In the genomic region with DNA sequence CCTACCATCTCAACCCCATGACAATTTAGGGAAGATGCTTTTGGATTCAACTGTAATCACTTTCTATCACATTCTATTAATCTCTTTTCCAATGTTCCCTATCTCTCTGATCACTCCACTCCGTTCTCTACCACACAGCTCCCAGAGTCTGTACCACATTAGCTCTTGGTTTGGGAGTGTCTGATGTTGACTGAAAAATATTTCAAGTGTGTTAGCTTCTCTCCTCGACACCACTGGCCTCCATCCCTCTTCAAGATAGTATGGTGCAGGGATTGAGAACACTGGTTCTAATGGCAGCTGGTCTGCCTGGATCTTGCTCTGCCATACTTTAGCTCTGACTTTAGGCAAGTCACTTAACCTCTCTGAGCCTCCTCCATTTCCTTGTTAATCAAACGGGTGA, we compare ENCODE assay signal across 21 cellular contexts. TPM values are rescaled to one million over a fixed set of nuclear protein-coding genes. Genes with fewer than 3 reads are reported as not detected.
A peak's percentile ranks its signal among the peaks of the same experiment; 100 is the strongest.
DNase-seq lines count a peak whose midpoint lies in the region; ATAC-seq, FAIRE-seq and TF ChIP-seq lines count a peak whose summit lies in the region.
"Had no signal": no experiment of that assay in that cellular context is flagged by ENCODE, and none has a peak within 500 bp of the region (broad histone marks: within the 10 kb centered on the region; RNA-seq: fewer than 3 reads in every experiment).

No MANE protein-coding gene starts in this region.

- H4K20me1 ChIP-seq in Karpas-422 (ENCODE audit: insufficient read depth, low read depth, low read length), result no peaks in the 10 kb centered on the region; the same call in 1 of the 2 replicates

- no peak overlapping the region for H2AFZ ChIP-seq in Karpas-422 (ENCODE audit: low read length)

- DNase-seq in activated naive CD4-positive, alpha-beta T cell treated with anti-CD3 and anti-CD28 coated beads for 36 hours, result no peak
- DNase-seq in activated naive CD4-positive, alpha-beta T cell treated with anti-CD3 and anti-CD28 coated beads, Interleukin-2, amount 50 U/mL, for 72 hours (ENCODE audit: low spot score in 2 of 2), result no peak
- DNase-seq in Karpas-422 (peak; percentile 65), kidney (no peak), kidney tubule cell (ENCODE audit: low spot score) (no peak)
- DNase-seq in stimulated activated CD4-positive, alpha-beta T cell treated with anti-CD3 and anti-CD28 coated beads, Interleukin-4, amount 100 ng/mL, for 1 hour, result no peak
- DNase-seq: DMS79, NCI-H1105 treated with DMSO at 0.1 percent for 48 hours, NCI-H1694, NCI-H2081 treated with DMSO at 0.1 percent for 48 hours, NCI-H510A treated with DMSO at 0.1 percent for 48 hours, NCI-H82, OCI-M1, Right ventricle myocardium superior had no signal

- peaks cover 7% of the 10 kb centered on the region for H3K79me2 ChIP-seq in Karpas-422 (ENCODE audit: low read length)

- FAIRE-seq in kidney (lab: Jason Lieb, UNC), result no peak
- FAIRE-seq: A204.1, D721Med, GM12892, GM18507, H1 had no signal

- TF ChIP-seq CTCF in 22Rv1 (IDR thresholded peaks at IDR 0.05) (no peak), kidney (IDR thresholded peaks at IDR 0.05; ENCODE audit: borderline replicate concordance, extremely low read depth, insufficient read depth) (no peak)

- no peaks in the 10 kb centered on the region for H3K27me3 Mint-ChIP-seq in activated naive CD4-positive, alpha-beta T cell treated with anti-CD3 and anti-CD28 coated beads for 36 hours (ENCODE audit: low read depth)

- H3K9me3 Mint-ChIP-seq in activated naive CD4-positive, alpha-beta T cell treated with anti-CD3 and anti-CD28 coated beads for 36 hours, result no peaks in the 10 kb centered on the region
- H3K9me3 Mint-ChIP-seq in activated naive CD4-positive, alpha-beta T cell treated with anti-CD3 and anti-CD28 coated beads, Interleukin-2, amount 50 U/mL, for 72 hours, result no peaks in the 10 kb centered on the region

- H3K9ac ChIP-seq in Karpas-422 (ENCODE audit: low read length) (no peak overlapping the region), kidney (ENCODE audit: low read length in 2 of 2) (no peak overlapping the region)

- H3K4me2 ChIP-seq in Karpas-422 (ENCODE audit: low read depth, low read length, poor library complexity, severe bottlenecking), result no peak overlapping the region

- no peak for ATAC-seq in activated naive CD4-positive, alpha-beta T cell treated with anti-CD3 and anti-CD28 coated beads, Interleukin-2, amount 50 U/mL, for 72 hours
- ATAC-seq in GM21526 (IDR thresholded peaks at IDR 0.05; ENCODE audit: low FRiP score, unreplicated experiment), result no peak

- peak overlapping the region; percentile 48 for H3K27ac ChIP-seq in 22Rv1
- H3K27ac ChIP-seq in Karpas-422 (ENCODE audit: low read length), result peak overlapping the region; percentile 91
- H3K27ac ChIP-seq in kidney (ENCODE audit: low read depth in 2 of 2, low read length in 2 of 2), result peak overlapping the region; percentile 44 to 78

- H3K4me3 ChIP-seq in Karpas-422 (ENCODE audit: low read length), result no peak overlapping the region
- H3K4me3 ChIP-seq in kidney (ENCODE audit: low read length in 2 of 2), result no peak overlapping the region

- H3K36me3 ChIP-seq in Karpas-422 (ENCODE audit: insufficient read depth, low read length), result peaks cover 4% of the 10 kb centered on the region; the same call in 1 of the 2 replicates
- no peaks in the 10 kb centered on the region for H3K36me3 ChIP-seq in kidney (ENCODE audit: control insufficient read depth in 1 of 2, insufficient read depth in 2 of 2, low read length in 2 of 2)

- H3K4me1 ChIP-seq in Karpas-422 (ENCODE audit: low read length) (peaks cover 61% of the 10 kb centered on the region), kidney (ENCODE audit: control insufficient read depth in 1 of 2, insufficient read depth in 1 of 2, low read depth in 1 of 2, low read length in 2 of 2) (peaks cover 15 to 27% of the 10 kb centered on the region in 2 donors)

- H3K27me3 ChIP-seq in Karpas-422 (ENCODE audit: low read length), result no peaks in the 10 kb centered on the region

- peaks cover 26% of the 10 kb centered on the region for H3K4me1 Mint-ChIP-seq in activated naive CD4-positive, alpha-beta T cell treated with anti-CD3 and anti-CD28 coated beads for 36 hours (ENCODE audit: low read depth)

- no peaks in the 10 kb centered on the region for H3K9me2 ChIP-seq in Karpas-422 (replicated peaks; ENCODE audit: insufficient read depth, low read length)

- H3K4me3 Mint-ChIP-seq in activated naive CD4-positive, alpha-beta T cell treated with anti-CD3 and anti-CD28 coated beads for 36 hours, result no peak overlapping the region

- intact Hi-C loops in activated naive CD4-positive, alpha-beta T cell treated with anti-CD3 and anti-CD28 coated beads for 36 hours (cut with micrococcal nuclease), result no loop called here
- intact Hi-C loops in kidney (cut with DNase I), result no loop called here

- H3K27ac Mint-ChIP-seq in activated naive CD4-positive, alpha-beta T cell treated with anti-CD3 and anti-CD28 coated beads for 36 hours, result peak overlapping the region; percentile 2
- H3K27ac Mint-ChIP-seq in activated naive CD4-positive, alpha-beta T cell treated with anti-CD3 and anti-CD28 coated beads, Interleukin-2, amount 50 U/mL, for 72 hours, result no peak overlapping the region

- H3K9me3 ChIP-seq in Karpas-422 (ENCODE audit: low read length) (no peaks in the 10 kb centered on the region), kidney (ENCODE audit: control insufficient read depth in 1 of 2, low read length in 2 of 2) (no peaks in the 10 kb centered on the region)

- peaks cover 3% of the 10 kb centered on the region for H3K36me3 Mint-ChIP-seq in activated naive CD4-positive, alpha-beta T cell treated with anti-CD3 and anti-CD28 coated beads for 36 hours (ENCODE audit: low read depth)
- H3K36me3 Mint-ChIP-seq in activated naive CD4-positive, alpha-beta T cell treated with anti-CD3 and anti-CD28 coated beads, Interleukin-2, amount 50 U/mL, for 72 hours, result peaks cover under 1 to 3% of the 10 kb centered on the region in 2 donors

- CTCF ChIA-PET in activated naive CD4-positive, alpha-beta T cell treated with anti-CD3 and anti-CD28 coated beads for 36 hours (lab: Charles Lee), result interaction anchor here (1.1 to 1.2 kb wide), 2 partner anchors 10 to 29 kb away, joined by 3 to 4 read pairs; no protein-coding TSS in a partner anchor

RNA-seq across cellular contexts. Expression of a gene that starts 39.9 kb away (rescaled TPM):
- total RNA-seq in activated naive CD4-positive, alpha-beta T cell treated with anti-CD3 and anti-CD28 coated beads for 36 hours, result 100 to 1,000 TPM; 360 to 370 TPM
- total RNA-seq in activated naive CD4-positive, alpha-beta T cell treated with anti-CD3 and anti-CD28 coated beads, Interleukin-2, amount 50 U/mL, for 72 hours, result 100 to 1,000 TPM; 220 to 337 TPM
- 931 and 967 TPM in 2 replicates for total RNA-seq in Karpas-422 (2014; rRNA removed; shearing (Covaris generic); ENCODE audit: low replicate concordance)
- total RNA-seq in kidney, result 2,241 TPM
- polyA plus RNA-seq in kidney (ENCODE audit: insufficient read depth, low read depth, low replicate concordance), result 1,218 TPM
